ENCODE assay signal across 12 cellular contexts in the genomic region with DNA sequence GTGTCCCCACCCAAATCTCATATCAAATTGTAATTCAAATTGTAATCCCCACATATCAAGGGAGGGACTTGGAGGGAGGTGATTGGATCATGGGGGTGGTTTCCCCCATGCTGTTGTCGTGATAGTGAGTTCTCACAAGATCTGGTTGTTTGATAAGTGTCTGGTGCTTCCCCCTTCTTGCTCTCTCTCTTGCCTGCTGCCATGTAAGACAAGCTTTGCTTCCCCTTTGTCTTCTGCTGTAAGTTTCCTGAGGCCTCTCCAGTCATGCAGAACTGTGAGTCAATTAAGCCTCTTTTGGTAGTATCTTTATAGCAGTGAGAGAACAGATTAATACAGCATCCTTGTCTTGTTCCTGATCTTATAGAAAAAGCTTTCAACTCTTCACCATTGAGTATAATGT. TPM values are rescaled to one million over a fixed set of nuclear protein-coding genes. Genes with fewer than 3 reads are reported as not detected.
DNase-seq lines count a peak whose midpoint lies in the region; ATAC-seq and TF ChIP-seq lines count a peak whose summit lies in the region.
"Had no signal": no experiment of that assay in that cellular context is flagged by ENCODE, and none has a peak within 500 bp of the region (broad histone marks: within the 10 kb centered on the region; RNA-seq: fewer than 3 reads in every experiment).

No MANE protein-coding gene starts in this region.

- peaks cover 2% of the 10 kb centered on the region for H3K36me3 Mint-ChIP-seq in activated naive CD4-positive, alpha-beta T cell treated with anti-CD3 and anti-CD28 coated beads, Interleukin-2, amount 50 U/mL, for 24 hours
- H3K36me3 Mint-ChIP-seq in activated naive CD4-positive, alpha-beta T cell treated with anti-CD3 and anti-CD28 coated beads for 36 hours (ENCODE audit: low read depth) = peaks cover 3% of the 10 kb centered on the region
- H3K36me3 Mint-ChIP-seq in stimulated activated naive B cell treated with anti-CD40 and anti-IgM and Interleukin-4, amounts not matched to agents 10 μg/mL and 1 μg/mL and 100 μg/mL, for 72 hours = peaks cover 0 to 5% of the 10 kb centered on the region in 2 donors

- H3K4me1 Mint-ChIP-seq in activated naive CD4-positive, alpha-beta T cell treated with anti-CD3 and anti-CD28 coated beads, Interleukin-2, amount 50 U/mL, for 24 hours = no peaks in the 10 kb centered on the region
- no peaks in the 10 kb centered on the region for H3K4me1 Mint-ChIP-seq in activated naive CD4-positive, alpha-beta T cell treated with anti-CD3 and anti-CD28 coated beads for 36 hours (ENCODE audit: low read depth)
- peaks cover 9 to 15% of the 10 kb centered on the region in 2 donors for H3K4me1 Mint-ChIP-seq in stimulated activated naive B cell treated with anti-CD40 and anti-IgM and Interleukin-4, amounts not matched to agents 10 μg/mL and 1 μg/mL and 100 μg/mL, for 72 hours
- H3K4me1 Mint-ChIP-seq: neural crest cell had no signal

- no peak for DNase-seq in activated naive CD4-positive, alpha-beta T cell treated with anti-CD3 and anti-CD28 coated beads for 36 hours
- peak; percentile 49 for DNase-seq in NB4 (ENCODE audit: low read depth)
- DNase-seq in stimulated activated naive B cell treated with anti-CD40 and anti-IgM and Interleukin-4, amounts not matched to agents 10 μg/mL and 1 μg/mL and 100 μg/mL, for 72 hours = peak; percentile 44
- DNase-seq in ovary = no peak
- DNase-seq in activated T-cell treated with anti-CD3 and anti-CD28 coated beads for 4 hours = no peak
- no peak for DNase-seq in NCI-H1092 treated with DMSO at 0.1 percent for 48 hours (lab: John Stamatoyannopoulos, UW)
- DNase-seq: activated naive CD4-positive, alpha-beta T cell treated with Interleukin-2 at 50 U/mL for 16 hours had no signal

- no peaks in the 10 kb centered on the region for H3K36me3 ChIP-seq in ovary

- CTCF ChIA-PET in activated naive CD4-positive, alpha-beta T cell treated with anti-CD3 and anti-CD28 coated beads for 36 hours (lab: Charles Lee) = no interaction called here

- TF ChIP-seq POLR2A in NB4 (IDR thresholded peaks at IDR 0.05; ENCODE audit: extremely low read depth, insufficient read length) (no peak), ovary (IDR thresholded peaks at IDR 0.05) (no peak)

- H3K27ac Mint-ChIP-seq in activated naive CD4-positive, alpha-beta T cell treated with anti-CD3 and anti-CD28 coated beads, Interleukin-2, amount 50 U/mL, for 24 hours = peak overlapping the region; percentile 10
- no peak overlapping the region for H3K27ac Mint-ChIP-seq in activated naive CD4-positive, alpha-beta T cell treated with anti-CD3 and anti-CD28 coated beads for 36 hours
- peak overlapping the region; percentile 78 for H3K27ac Mint-ChIP-seq in stimulated activated naive B cell treated with anti-CD40 and anti-IgM and Interleukin-4, amounts not matched to agents 10 μg/mL and 1 μg/mL and 100 μg/mL, for 72 hours
- H3K27ac Mint-ChIP-seq: T-helper 1 cell treated with Interleukin-12 subunit alpha and Interleukin-12 subunit beta and Interleukin-4 antibody, amounts not matched to agents 30 μg/mL and 1 μg/mL, for 36 hours had no signal

- H3K9me3 Mint-ChIP-seq in activated naive CD4-positive, alpha-beta T cell treated with anti-CD3 and anti-CD28 coated beads, Interleukin-2, amount 50 U/mL, for 24 hours = peaks cover 4% of the 10 kb centered on the region
- peaks cover 6% of the 10 kb centered on the region for H3K9me3 Mint-ChIP-seq in activated naive CD4-positive, alpha-beta T cell treated with anti-CD3 and anti-CD28 coated beads for 36 hours
- H3K9me3 Mint-ChIP-seq in stimulated activated naive B cell treated with anti-CD40 and anti-IgM and Interleukin-4, amounts not matched to agents 10 μg/mL and 1 μg/mL and 100 μg/mL, for 72 hours = no peaks in the 10 kb centered on the region
- H3K9me3 Mint-ChIP-seq: T-helper 1 cell treated with Interleukin-12 subunit alpha and Interleukin-12 subunit beta and Interleukin-4 antibody, amounts not matched to agents 30 μg/mL and 1 μg/mL, for 36 hours had no signal

- intact Hi-C loops in activated naive CD4-positive, alpha-beta T cell treated with anti-CD3 and anti-CD28 coated beads for 36 hours (cut with micrococcal nuclease) = no loop called here
- intact Hi-C loops in ovary (cut with DNase I) = no loop called here

- 48 to 61% (median 50%) methylated on average over 1 of the region's 1 CpG for WGBS in ovary, 3 donors

- TF ChIP-seq CTCF in NB4 (IDR thresholded peaks at IDR 0.05; ENCODE audit: low read depth, low read length) (no peak), ovary (IDR thresholded peaks at IDR 0.05) (no peak)

- H3K4me1 ChIP-seq in ovary (ENCODE audit: insufficient read depth) = peaks cover 1% of the 10 kb centered on the region

- no peak overlapping the region for H3K27ac ChIP-seq in ovary
- H3K27ac ChIP-seq: HL-60 had no signal

- no peak overlapping the region for H3K4me3 Mint-ChIP-seq in activated naive CD4-positive, alpha-beta T cell treated with anti-CD3 and anti-CD28 coated beads, Interleukin-2, amount 50 U/mL, for 24 hours
- no peak overlapping the region for H3K4me3 Mint-ChIP-seq in activated naive CD4-positive, alpha-beta T cell treated with anti-CD3 and anti-CD28 coated beads for 36 hours
- H3K4me3 Mint-ChIP-seq in stimulated activated naive B cell treated with anti-CD40 and anti-IgM and Interleukin-4, amounts not matched to agents 10 μg/mL and 1 μg/mL and 100 μg/mL, for 72 hours = peak overlapping the region in 1 of 2 donors; percentile 1
- H3K4me3 Mint-ChIP-seq: neural crest cell; T-helper 1 cell treated with Interleukin-12 subunit alpha and Interleukin-12 subunit beta and Interleukin-4 antibody, amounts not matched to agents 30 μg/mL and 1 μg/mL, for 36 hours had no signal

- no peaks in the 10 kb centered on the region for H3K9me3 ChIP-seq in ovary

- H3K27me3 Mint-ChIP-seq in activated naive CD4-positive, alpha-beta T cell treated with anti-CD3 and anti-CD28 coated beads, Interleukin-2, amount 50 U/mL, for 24 hours = no peaks in the 10 kb centered on the region
- no peaks in the 10 kb centered on the region for H3K27me3 Mint-ChIP-seq in activated naive CD4-positive, alpha-beta T cell treated with anti-CD3 and anti-CD28 coated beads for 36 hours (ENCODE audit: low read depth)
- H3K27me3 Mint-ChIP-seq in stimulated activated naive B cell treated with anti-CD40 and anti-IgM and Interleukin-4, amounts not matched to agents 10 μg/mL and 1 μg/mL and 100 μg/mL, for 72 hours = no peaks in the 10 kb centered on the region

- H3K27me3 ChIP-seq in ovary = no peaks in the 10 kb centered on the region

- H3K4me3 ChIP-seq in NB4 (ENCODE audit: low read depth, low read length) = no peak overlapping the region
- no peak overlapping the region for H3K4me3 ChIP-seq in ovary

- no peak for TF ChIP-seq EP300 in ovary (IDR thresholded peaks at IDR 0.05)

- ATAC-seq in HG02938 (IDR thresholded peaks at IDR 0.05; ENCODE audit: unreplicated experiment) = peak; percentile 75
- peak; percentile 100 for ATAC-seq in stimulated activated naive B cell treated with anti-CD40 and anti-IgM and Interleukin-4, amounts not matched to agents 10 μg/mL and 1 μg/mL and 100 μg/mL, for 72 hours (replicated peaks)

RNA-seq across cellular contexts. Expression of gene LRRC39, which starts 6.5 kb away (rescaled TPM):
- under 1 TPM; 0.22 to 0.36 TPM for total RNA-seq in activated naive CD4-positive, alpha-beta T cell treated with anti-CD3 and anti-CD28 coated beads for 36 hours
- 1 to 10 TPM in 2 of 7 donors, under 1 TPM in 5; 0.18 to 1.9 (median 0.63) TPM for total RNA-seq in ovary
- under 1 TPM; 0.57 to 0.58 TPM for polyA plus RNA-seq in ovary

RNA-seq across cellular contexts. Expression of gene TRMT13, which starts 51.6 kb away (rescaled TPM):
- total RNA-seq in activated naive CD4-positive, alpha-beta T cell treated with anti-CD3 and anti-CD28 coated beads for 36 hours = 10 to 100 TPM; 12.9 to 16.6 TPM
- total RNA-seq in ovary = 10 to 100 TPM; 10.5 to 23.3 (median 16.4) TPM
- polyA plus RNA-seq in ovary = 10 to 100 TPM in 1 of 2 donors, 1 to 10 TPM in 1; 10.0 to 16.8 TPM

RNA-seq across cellular contexts. Expression of gene SASS6, which starts 51.8 kb away (rescaled TPM):
- total RNA-seq in activated naive CD4-positive, alpha-beta T cell treated with anti-CD3 and anti-CD28 coated beads for 36 hours = 1 to 10 TPM; 8.2 TPM
- 1 to 10 TPM; 2.0 to 3.6 (median 3.1) TPM for total RNA-seq in ovary
- polyA plus RNA-seq in ovary = 1 to 10 TPM; 1.7 to 2.4 TPM

Comparison
In these comparisons a context has a peak if more than half of its experiments do, and no peak if none do; other contexts are left out.
1. DNase-seq: peak in NB4 (single experiment) and stimulated activated naive B cell treated with anti-CD40 and anti-IgM and Interleukin-4, amounts not matched to agents 10 μg/mL and 1 μg/mL and 100 μg/mL, for 72 hours (single experiment); none in activated naive CD4-positive, alpha-beta T cell treated with anti-CD3 and anti-CD28 coated beads for 36 hours (single experiment), ovary (0 of 5), activated T-cell treated with anti-CD3 and anti-CD28 coated beads for 4 hours (single experiment) and NCI-H1092 treated with DMSO at 0.1 percent for 48 hours (single experiment).